Comparison of ENCODE assay signal across 2 cellular contexts in the genomic region with DNA sequence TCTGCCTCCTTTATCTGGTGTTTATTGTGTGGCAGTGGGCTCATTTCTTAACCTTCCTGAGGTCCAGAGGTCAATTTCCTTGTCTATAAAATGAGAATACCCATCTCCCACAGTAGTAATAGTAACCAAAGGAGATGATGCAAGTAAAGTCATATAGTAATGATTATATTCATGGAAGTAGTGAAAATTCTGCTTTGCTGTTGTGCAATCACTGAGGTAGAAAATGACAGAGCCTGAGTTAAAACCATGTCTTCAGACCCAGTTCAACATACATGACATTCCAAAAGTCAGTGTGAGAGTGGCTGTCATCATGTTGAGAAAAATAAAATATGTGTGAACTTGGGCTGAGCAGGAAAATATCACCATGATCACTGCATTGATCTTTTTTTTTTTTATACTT.
A peak's percentile ranks its signal among the peaks of the same experiment; 100 is the strongest.
TF ChIP-seq lines count a peak whose summit lies in the region.

No MANE protein-coding gene starts in this region.

TF ChIP-seq in HepG2, 621 proteins besides CTCF, POLR2A, EP300 and RAD21:
- TF ChIP-seq PAX8 (CRISPR knock-in tag; IDR thresholded peaks at IDR 0.05; ENCODE audit: borderline replicate concordance) (no peak), CEBPB (IDR thresholded peaks at IDR 0.05; ENCODE audit: borderline replicate concordance, low read depth, low read length) (peak; percentile 91), CEBPG (CRISPR knock-in tag; IDR thresholded peaks at IDR 0.05) (0 out of 2 replicates have a peak, but pooled peaks have one; percentile 25)

TF ChIP-seq in H1, 55 proteins besides CTCF, POLR2A, EP300 and RAD21:
- TF ChIP-seq JUND (IDR thresholded peaks at IDR 0.05; ENCODE audit: low read length) (no peak), POLR2AphosphoS5 (IDR thresholded peaks at IDR 0.05; ENCODE audit: low read depth, low read length) (no peak), CEBPB (IDR thresholded peaks at IDR 0.05; ENCODE audit: low read depth, low read length) (peak; percentile 4; the same call in 1 of the 2 replicates), KDM1A (IDR thresholded peaks at IDR 0.05; ENCODE audit: borderline replicate concordance, low read length) (no peak), CBX5 (IDR thresholded peaks at IDR 0.05; ENCODE audit: low read depth, low read length) (no peak), CTBP2 (IDR thresholded peaks at IDR 0.05; ENCODE audit: borderline replicate concordance, insufficient read depth, insufficient read length, low read length) (no peak), SRF (IDR thresholded peaks at IDR 0.05; ENCODE audit: low read depth, low read length) (no peak), HDAC6 (IDR thresholded peaks at IDR 0.05; ENCODE audit: low read depth, low read length) (no peak)
- TF ChIP-seq, protein P1, sequence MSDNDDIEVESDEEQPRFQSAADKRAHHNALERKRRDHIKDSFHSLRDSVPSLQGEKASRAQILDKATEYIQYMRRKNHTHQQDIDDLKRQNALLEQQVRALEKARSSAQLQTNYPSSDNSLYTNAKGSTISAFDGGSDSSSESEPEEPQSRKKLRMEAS (IDR thresholded peaks at IDR 0.05): no peak
